ENCODE assay signal across 8 cellular contexts in genomic region chr17:30731210-30732132, GRCh38.
DNase-seq lines count a peak whose midpoint lies in the region; ATAC-seq and TF ChIP-seq lines count a peak whose summit lies in the region.
"Not testable (repeated sequence)": the region's sequence is repeated elsewhere in the genome, so short reads cannot be mapped to it uniquely, and the experiment has no call there.

No MANE protein-coding gene starts in this region.

- peak overlapping the region; percentile 80 for H4K91ac ChIP-seq in trophoblast cell (ENCODE audit: low read depth, low read length)

- H2AK5ac ChIP-seq in trophoblast cell (ENCODE audit: low read length): peak overlapping the region; percentile 62

- DNase-seq in GM12864 (ENCODE audit: low read depth): peak; percentile 30
- DNase-seq in NCI-H1417 (lab: John Stamatoyannopoulos, UW): peak; percentile 86 to 89 (median 86)
- DNase-seq in SW480 (ENCODE audit: low spot score): peak; percentile 58
- peak; percentile 69 for DNase-seq in activated naive CD8-positive, alpha-beta T cell treated with anti-CD3 and anti-CD28 coated beads, Interleukin-2, amount 50 U/mL, for 16 hours (ENCODE audit: low read depth, low spot score)
- peak; percentile 93 for DNase-seq in cardiac septum (ENCODE audit: low spot score)
- peak; percentile 52 to 70 for DNase-seq in trophoblast cell
- DNase-seq in thyroid gland: peak; percentile 85

- peak overlapping the region; percentile 94 for H3K18ac ChIP-seq in trophoblast cell (ENCODE audit: low read length)

- intact Hi-C loops in cardiac septum (cut with DNase I); thyroid gland (cut with DNase I): not testable (repeated sequence)

- H2AFZ ChIP-seq in trophoblast cell (ENCODE audit: insufficient read depth, low read length, poor library complexity): peak overlapping the region; percentile 77

- not testable (repeated sequence) for H3K4me1 ChIP-seq in trophoblast cell (ENCODE audit: control insufficient read depth in 1 of 2, insufficient read depth in 2 of 2, low read length in 2 of 2)
- H3K4me1 ChIP-seq in thyroid gland: peaks cover 10% of the 10 kb centered on the region in 2 donors

- H3K4me2 ChIP-seq in trophoblast cell (ENCODE audit: low read length): peak overlapping the region; percentile 70

- H3K4me3 ChIP-seq in GM12864 (ENCODE audit: low read depth, low read length) (peak overlapping the region; percentile 83), trophoblast cell (ENCODE audit: low read depth, low read length) (peak overlapping the region; percentile 89), thyroid gland (replicated peaks in 1 of 3) (peak overlapping the region; percentile 74 to 95 (median 79))

- no CpG with 5 or more reads among the region's 87 CpGs for WGBS in trophoblast cell (ENCODE audit: extremely low coverage, insufficient coverage, insufficient read length)
- WGBS in thyroid gland, 2 donors: 0% methylated on average over 32 to 59 of the region's 87 CpGs

- ATAC-seq in HG02678 (IDR thresholded peaks at IDR 0.05; ENCODE audit: unreplicated experiment): peak; percentile 94

- not testable (repeated sequence) for H3K27me3 ChIP-seq in trophoblast cell (ENCODE audit: insufficient read depth, low read length); thyroid gland

- H3K79me2 ChIP-seq in trophoblast cell (ENCODE audit: control insufficient read depth, insufficient read depth, low read length, poor library complexity): peaks cover 12% of the 10 kb centered on the region

- peak overlapping the region; percentile 91 for H2BK120ac ChIP-seq in trophoblast cell (ENCODE audit: insufficient read depth, low read length, poor library complexity)

- not testable (repeated sequence) for H3K9me3 ChIP-seq in trophoblast cell (ENCODE audit: insufficient read depth, low read depth, low read length); thyroid gland

- peak overlapping the region; percentile 96 for H3K14ac ChIP-seq in trophoblast cell (ENCODE audit: low read length)

- not testable (repeated sequence) for H2BK12ac ChIP-seq in trophoblast cell (ENCODE audit: low read length)

- H4K12ac ChIP-seq in trophoblast cell (ENCODE audit: low read depth, low read length): peak overlapping the region; percentile 91

- peak overlapping the region; percentile 93 for H3K4ac ChIP-seq in trophoblast cell (ENCODE audit: low read depth, low read length)

- H3K79me1 ChIP-seq in trophoblast cell (ENCODE audit: low read length): not testable (repeated sequence)

- peak overlapping the region; percentile 92 for H2BK5ac ChIP-seq in trophoblast cell (ENCODE audit: low read depth, low read length, poor library complexity)

- H3K23ac ChIP-seq in trophoblast cell (ENCODE audit: low read length): not testable (repeated sequence)

- H3K36me3 ChIP-seq in trophoblast cell (ENCODE audit: control insufficient read depth in 1 of 2, insufficient read depth in 2 of 2, low read length in 2 of 2); thyroid gland: not testable (repeated sequence)

- H3K27ac ChIP-seq in trophoblast cell (ENCODE audit: low read depth, low read length): peak overlapping the region; percentile 78
- peak overlapping the region; percentile 80 to 86 (median 83) for H3K27ac ChIP-seq in thyroid gland

- TF ChIP-seq CTCF in GM12864 (IDR thresholded peaks at IDR 0.05; ENCODE audit: low read depth, low read length, missing control alignments); thyroid gland (IDR thresholded peaks at IDR 0.05): not testable (repeated sequence)

- H4K8ac ChIP-seq in trophoblast cell (ENCODE audit: low read depth, low read length): peak overlapping the region; percentile 92

- peak overlapping the region; percentile 91 for H3K9ac ChIP-seq in trophoblast cell (ENCODE audit: low read length)

- TF ChIP-seq POLR2A in thyroid gland (IDR thresholded peaks at IDR 0.05): peak in 1 of 2 donors; percentile 87

Comparison
In these comparisons a context has a peak if more than half of its experiments do, and no peak if none do; other contexts are left out.
1. Peak in every context shown above with its lines: DNase-seq, ATAC-seq, H3K4me3 ChIP-seq and H3K27ac ChIP-seq.
2. DNase-seq: peak in every context shown above with its lines; median percentile 93 in cardiac septum; 86 in NCI-H1417; 85 in thyroid gland; 69 in activated naive CD8-positive, alpha-beta T cell treated with anti-CD3 and anti-CD28 coated beads, Interleukin-2, amount 50 U/mL, for 16 hours; 61 in trophoblast cell; 58 in SW480; 30 in GM12864.